Comparison of ENCODE assay signal across 16 cellular contexts in the genomic region with DNA sequence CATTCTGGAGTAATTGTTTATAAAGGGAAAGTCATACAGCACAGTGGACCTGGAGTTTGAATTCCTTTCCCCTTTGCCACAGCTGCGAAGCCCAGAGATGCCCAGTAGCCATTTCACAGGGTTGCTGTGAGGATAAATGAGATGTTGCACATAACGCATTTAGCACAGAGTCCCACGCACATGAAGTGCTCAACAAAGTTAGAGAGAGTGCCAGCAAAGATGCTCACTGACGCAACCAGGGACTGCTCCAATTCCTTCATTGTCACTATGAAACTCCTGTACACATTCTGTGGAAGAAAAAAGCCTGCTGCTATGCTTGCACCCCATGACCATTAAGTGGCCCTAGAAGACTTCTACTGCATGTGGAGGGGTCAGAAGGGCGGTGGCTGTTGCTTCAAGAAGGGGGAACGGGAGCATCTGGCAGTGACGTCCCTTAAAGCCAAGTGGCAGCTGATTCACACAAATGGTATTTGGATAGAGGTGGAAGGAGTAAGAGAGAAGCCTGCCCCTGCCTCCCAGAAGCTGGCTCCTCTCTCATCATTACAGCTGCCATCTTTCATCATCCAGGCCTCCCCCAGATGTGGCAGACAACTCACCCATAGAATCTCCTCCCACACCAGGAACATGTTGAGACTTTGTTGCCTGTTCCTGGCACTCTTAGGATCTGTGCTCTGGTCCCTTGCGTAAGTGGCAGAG. TPM values are rescaled to one million over a fixed set of nuclear protein-coding genes. Genes with fewer than 3 reads are reported as not detected.
DNase-seq lines count a peak whose midpoint lies in the region; ATAC-seq and TF ChIP-seq lines count a peak whose summit lies in the region.
"Had no signal": no experiment of that assay in that cellular context is flagged by ENCODE, and none has a peak within 500 bp of the region (broad histone marks: within the 10 kb centered on the region; RNA-seq: fewer than 3 reads in every experiment).

No MANE protein-coding gene starts in this region.

- 3% methylated on average over 7 of the region's 8 CpGs for WGBS in mammary epithelial cell (ENCODE audit: low coverage, missing lambda C conversion rate)
- WGBS in lower leg skin, 2 donors, result 51 to 61% methylated on average over 8 of the region's 8 CpGs

- no peak overlapping the region for H3K9ac ChIP-seq in mammary epithelial cell (ENCODE audit: insufficient read depth, low read length)

- H2AFZ ChIP-seq in mammary epithelial cell (ENCODE audit: low read depth, low read length), result peak overlapping the region; percentile 32

- no TSS peak for BruUV-seq in mammary epithelial cell (replicated peaks; lab: Mats Ljungman, UMichigan)

- no peak overlapping the region for H3K27ac ChIP-seq in mammary epithelial cell (ENCODE audit: insufficient read depth, low read depth, low read length)
- H3K27ac ChIP-seq: coronary artery, left lung, upper lobe of left lung had no signal

- no peaks in the 10 kb centered on the region for H3K27me3 ChIP-seq in MG63
- no peaks in the 10 kb centered on the region for H3K27me3 ChIP-seq in mammary epithelial cell (ENCODE audit: insufficient read depth, low read length)
- H3K27me3 ChIP-seq: left lung, upper lobe of left lung had no signal

- H3K4me1 ChIP-seq in mammary epithelial cell (ENCODE audit: insufficient read depth, low read length), result peaks cover 34% of the 10 kb centered on the region
- H3K4me1 ChIP-seq: left lung, upper lobe of left lung had no signal

- no peak for TF ChIP-seq POLR2A in lower leg skin (IDR thresholded peaks at IDR 0.05)

- dilution Hi-C loops in mammary epithelial cell (cut with HindIII; ENCODE audit: low sequenced_read_pairs), result no loop called here

- no peak for ATAC-seq in HG03139 (IDR thresholded peaks at IDR 0.05; ENCODE audit: unreplicated experiment)
- no peak for ATAC-seq in GM19395 (IDR thresholded peaks at IDR 0.05; ENCODE audit: unreplicated experiment)
- ATAC-seq: left lung, Panc1 had no signal

- DNase-seq in AG08395 (ENCODE audit: low spot score), result peak; percentile 80
- peak; percentile 60 for DNase-seq in MG63
- DNase-seq in mammary epithelial cell, result peak; percentile 81
- DNase-seq in lower leg skin (ENCODE audit: low spot score in 2 of 2), result peak; percentile 52 to 87
- DNase-seq in NK-92 (lab: John Stamatoyannopoulos, UW; ENCODE audit: unreplicated experiment), result no peak
- no peak for DNase-seq in NCI-H2107 treated with DMSO at 0.1 percent for 48 hours (lab: John Stamatoyannopoulos, UW; ENCODE audit: unreplicated experiment)
- DNase-seq: ACHN; activated naive CD8-positive, alpha-beta T cell treated with anti-CD3 and anti-CD28 coated beads, Interleukin-2, amount 10 ng/mL, durations not matched to agents 7 days and 5 days; glutamatergic neuron; left lung; NCI-H1048; upper lobe of left lung had no signal

- CTCF ChIA-PET in mammary epithelial cell (lab: Charles Lee; ENCODE audit: low non-redundant PET), result no interaction called here

- TF ChIP-seq CTCF in mammary epithelial cell (conservative IDR thresholded peaks at IDR 0.05 in 1 of 2, IDR thresholded peaks at IDR 0.05 in 1 of 2; ENCODE audit: extremely low read depth in 1 of 2, insufficient read depth in 1 of 2, low read depth in 1 of 2, low read length in 2 of 2) (no peak), lower leg skin (IDR thresholded peaks at IDR 0.05) (no peak)

- H3K36me3 ChIP-seq in MG63 (no peaks in the 10 kb centered on the region), mammary epithelial cell (ENCODE audit: insufficient read depth, low read length) (no peaks in the 10 kb centered on the region)
- H3K36me3 ChIP-seq: left lung, upper lobe of left lung had no signal

- H3K4me3 ChIP-seq in MG63 (no peak overlapping the region), mammary epithelial cell (replicated peaks in 1 of 3; ENCODE audit: insufficient read depth in 1 of 3, low read depth in 2 of 3, low read length in 3 of 3) (no peak overlapping the region), lower leg skin (ENCODE audit: low read depth, poor library complexity, severe bottlenecking) (no peak overlapping the region)
- H3K4me3 ChIP-seq: coronary artery, left lung, upper lobe of left lung had no signal

- intact Hi-C loops in mammary epithelial cell (cut with micrococcal nuclease), result loop anchor here (5.0 kb wide), 1 partner anchor 56 kb away; no protein-coding TSS in a partner anchor
- intact Hi-C loops in lower leg skin (cut with DNase I; ENCODE audit: low total_unique reads), result no loop called here

- peak overlapping the region; percentile 47 for H3K4me2 ChIP-seq in mammary epithelial cell (ENCODE audit: insufficient read depth, low read depth, low read length)

- H3K9me3 ChIP-seq in MG63 (no peaks in the 10 kb centered on the region), mammary epithelial cell (replicated peaks; ENCODE audit: insufficient read depth, low read length) (no peaks in the 10 kb centered on the region)
- H3K9me3 ChIP-seq: left lung, upper lobe of left lung had no signal

- in situ Hi-C loops in mammary epithelial cell (cut with MboI; ENCODE audit: low sequenced_read_pairs in 2 of 2), result no loop called here

- no peaks in the 10 kb centered on the region for H4K20me1 ChIP-seq in mammary epithelial cell (ENCODE audit: insufficient read depth, low read length)

- H3K79me2 ChIP-seq in mammary epithelial cell (ENCODE audit: insufficient read depth, low read length), result no peaks in the 10 kb centered on the region

RNA-seq across cellular contexts. Expression of a gene that starts 26.5 kb away (rescaled TPM):
- total RNA-seq in MG63 (2014; rRNA removed; shearing (Covaris generic); ENCODE audit: low replicate concordance), result 0.30 and 0.57 TPM in 2 replicates
- total RNA-seq in mammary epithelial cell (10 to 100 TPM in 1 of 2 donors, 1 to 10 TPM in 1; 2.1 to 26.2 TPM), lower leg skin (100 to 1,000 TPM; 102 to 200 (median 147) TPM)
- polyA plus RNA-seq in mammary epithelial cell, result 3.5 TPM
- polyA minus RNA-seq in mammary epithelial cell, result 2.1 TPM

Comparison
In these comparisons a context has a peak if more than half of its experiments do, and no peak if none do; other contexts are left out.
1. DNase-seq: peak in AG08395 (single experiment), MG63 (single experiment), mammary epithelial cell (single experiment) and lower leg skin (2 of 2); none in NK-92 (single experiment) and NCI-H2107 treated with DMSO at 0.1 percent for 48 hours (single experiment).